ENCODE assay signal across 8 cellular contexts in genomic region chr16:2047330-2048115, GRCh38. TPM values are rescaled to one million over a fixed set of nuclear protein-coding genes. Genes with fewer than 3 reads are reported as not detected.
DNase-seq lines count a peak whose midpoint lies in the region; ATAC-seq and TF ChIP-seq lines count a peak whose summit lies in the region.

TSS of gene NTHL1 (minus strand) at chr16:2047834. CDS start at chr16:2047823, 11 bp downstream.
TSS of gene TSC2 (plus strand) at chr16:2047985. CDS start at chr16:2048616, 631 bp downstream.

- no peaks in the 10 kb centered on the region for H3K9me3 Mint-ChIP-seq in natural killer cell

- TF ChIP-seq CTCF in fibroblast of mammary gland (conservative IDR thresholded peaks at IDR 0.05; ENCODE audit: control insufficient read depth, insufficient read depth, low read depth, low read length) = no peak
- peak; percentile 41 for TF ChIP-seq CTCF in natural killer cell (IDR thresholded peaks at IDR 0.05)

- H3K36me3 ChIP-seq in KOPT-K1 (ENCODE audit: insufficient read depth, low read length) = peaks cover 29% of the 10 kb centered on the region

- intact Hi-C loops in natural killer cell (cut with micrococcal nuclease) = loop anchor here (1.0 kb wide), 2 partner anchors 24 to 108 kb away; partner anchors contain the start of gene TRAF7

- H3K9me3 ChIP-seq in KOPT-K1 (ENCODE audit: insufficient read depth, low read length, poor library complexity, severe bottlenecking) = no peaks in the 10 kb centered on the region

- no peaks in the 10 kb centered on the region for H3K36me3 Mint-ChIP-seq in natural killer cell

- DNase-seq in Daoy (ENCODE audit: low read depth) = peak; percentile 96
- DNase-seq in RPMI7951 (ENCODE audit: low read depth) = peak; percentile 91
- peak; percentile 81 to 91 for DNase-seq in activated T-helper 1 cell treated with anti-CD3 and anti-CD28 coated beads, Interleukin-2, amount 50 U/mL, for 16 hours (ENCODE audit: low read depth in 1 of 2, low spot score in 1 of 2)
- DNase-seq in fibroblast of mammary gland (ENCODE audit: low read depth) = peak; percentile 94
- DNase-seq in natural killer cell = peak; percentile 92
- peak; percentile 92 for DNase-seq in stimulated activated naive CD4-positive, alpha-beta T cell treated with Interleukin-2 at 50 U/mL for 16 hours (lab: John Stamatoyannopoulos, UW)

- peak within 1 kb of the TSS; percentile 79 for H3K4me3 ChIP-seq in fibroblast of mammary gland (ENCODE audit: control insufficient read depth, low read depth, low read length)

- H3K4me1 Mint-ChIP-seq in natural killer cell = peaks cover 14 to 28% of the 10 kb centered on the region in 2 donors

- H3K4me3 Mint-ChIP-seq in natural killer cell = peak within 1 kb of the TSS; percentile 93

- peak within 1 kb of the TSS; percentile 50 for H3K27ac ChIP-seq in KOPT-K1 (ENCODE audit: low read depth, low read length, poor library complexity, severe bottlenecking)

- ATAC-seq in GM21786 (IDR thresholded peaks at IDR 0.05; ENCODE audit: unreplicated experiment) = peak; percentile 89
- peak; percentile 95 to 99 (median 99) for ATAC-seq in natural killer cell

- H3K27me3 Mint-ChIP-seq in natural killer cell (ENCODE audit: low read depth in 2 of 2) = no peaks in the 10 kb centered on the region

- H3K27ac Mint-ChIP-seq in natural killer cell = peak within 1 kb of the TSS; percentile 61 to 73

RNA-seq across cellular contexts. Expression of gene NTHL1, which starts in this region (rescaled TPM):
- total RNA-seq in Daoy (2014; rRNA removed; shearing (Covaris generic)) = 29.3 and 39.4 TPM in 2 replicates
- 24.8 and 48.2 TPM in 2 replicates for total RNA-seq in RPMI7951 (2014; rRNA removed; shearing (Covaris generic))
- total RNA-seq in natural killer cell = 10 to 100 TPM in 1 of 3 donors, 1 to 10 TPM in 2; 8.7 to 12.9 (median 9.7) TPM

RNA-seq across cellular contexts. Expression of gene TSC2, which starts in this region (rescaled TPM):
- 31.4 and 34.1 TPM in 2 replicates for total RNA-seq in Daoy (2014; rRNA removed; shearing (Covaris generic))
- 19.0 and 19.5 TPM in 2 replicates for total RNA-seq in RPMI7951 (2014; rRNA removed; shearing (Covaris generic))
- total RNA-seq in natural killer cell = 100 to 1,000 TPM; 135 to 197 (median 161) TPM

Comparison
In these comparisons a context has a peak if more than half of its experiments do, and no peak if none do; other contexts are left out.
1. Peak in every context shown above with its lines: DNase-seq, ATAC-seq, H3K4me3 ChIP-seq and H3K27ac ChIP-seq.